ENCODE assay signal across 8 cellular contexts in genomic region chr11:133679896-133680295, GRCh38.
"Had no signal": no experiment of that assay in that cellular context is flagged by ENCODE, and none has a peak within 500 bp of the region (broad histone marks: within the 10 kb centered on the region; RNA-seq: fewer than 3 reads in every experiment).

No MANE protein-coding gene starts in this region.

- FAIRE-seq: G401.6, GM12878, GM12891, GM12892, GM18507, GM19239 had no signal

- H3K4me3 ChIP-seq: GM12878 had no signal

- ATAC-seq: GM12878 had no signal

- DNase-seq: GDM1, GF-D8 had no signal
